ENCODE assay signal across 8 cellular contexts in the genomic region with DNA sequence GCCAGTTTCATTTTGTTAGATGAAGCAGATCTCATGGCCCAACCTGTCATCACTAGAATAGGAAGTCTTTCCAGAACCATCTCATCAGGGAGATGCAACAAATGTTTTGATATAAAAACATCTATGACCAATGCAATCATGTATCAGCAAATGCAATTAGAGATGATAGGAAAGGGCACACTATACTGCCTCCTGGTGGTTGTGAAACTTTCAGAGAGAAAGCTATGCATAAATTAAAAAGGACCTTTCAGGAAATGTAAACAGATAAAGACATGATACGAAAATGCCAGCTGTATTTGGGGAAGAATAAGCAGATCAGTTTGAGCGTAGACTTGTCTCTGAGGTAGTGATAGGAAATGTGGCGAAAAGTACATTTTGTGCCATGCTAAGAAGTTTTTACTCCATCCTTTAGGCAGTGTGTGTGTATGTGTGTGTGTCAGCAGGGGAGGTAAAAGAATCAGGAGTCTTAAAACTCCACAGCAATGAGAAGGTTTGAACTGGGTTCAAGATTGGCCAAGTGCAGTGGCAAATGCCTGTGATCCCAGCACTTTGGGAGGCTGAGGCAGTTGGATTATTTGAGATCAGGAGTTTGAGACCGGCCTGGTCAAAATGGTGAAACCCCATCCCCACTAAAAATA.
A peak's percentile ranks its signal among the peaks of the same experiment; 100 is the strongest.
DNase-seq lines count a peak whose midpoint lies in the region; ATAC-seq and TF ChIP-seq lines count a peak whose summit lies in the region.

No MANE protein-coding gene starts in this region.

- H2BK20ac ChIP-seq in H9 (ENCODE audit: low read depth, low read length, poor library complexity, severe bottlenecking): no peak overlapping the region

- H2BK15ac ChIP-seq in H9 (ENCODE audit: low read depth, low read length): no peak overlapping the region

- no peaks in the 10 kb centered on the region for H4K20me1 ChIP-seq in H9 (ENCODE audit: control insufficient read depth, insufficient read depth, insufficient read length)

- H3K27me3 Mint-ChIP-seq in H9 (ENCODE audit: low read depth): no peaks in the 10 kb centered on the region
- no peaks in the 10 kb centered on the region for H3K27me3 Mint-ChIP-seq in natural killer cell (ENCODE audit: low read depth in 2 of 2)

- no peak overlapping the region for H3K18ac ChIP-seq in H9 (ENCODE audit: insufficient read length, low read depth, low read length)

- H4K8ac ChIP-seq in H9 (replicated peaks; ENCODE audit: insufficient read length, low read depth, low read length): no peak overlapping the region

- H3K56ac ChIP-seq in H9 (ENCODE audit: insufficient read length, low read depth, low read length): no peak overlapping the region

- TF ChIP-seq CTCF in GM12872 (IDR thresholded peaks at IDR 0.05; ENCODE audit: insufficient read depth, low read depth, low read length) (peak; percentile 46; the same call in 2 of the 3 replicates), H9 (conservative IDR thresholded peaks at IDR 0.05) (peak; percentile 83), fibroblast of the aortic adventitia (IDR thresholded peaks at IDR 0.05; ENCODE audit: insufficient read depth, low read length) (peak; percentile 75), thoracic aorta (IDR thresholded peaks at IDR 0.05) (peak; percentile 26), natural killer cell (IDR thresholded peaks at IDR 0.05) (no peak)

- ATAC-seq in thoracic aorta (ENCODE audit: insufficient number of reproducible peaks, low FRiP score, low read depth) (no peak), natural killer cell (no peak)

- H2AK5ac ChIP-seq in H9 (ENCODE audit: insufficient read length, low read length): no peak overlapping the region

- H3K4me1 Mint-ChIP-seq in H9 (peaks cover 2 to 11% of the 10 kb centered on the region in 2 experiments), natural killer cell (no peaks in the 10 kb centered on the region)

- H3K27ac Mint-ChIP-seq in H9 (peak overlapping the region in 1 of 3 experiments; percentile 58; a peak in 2 of 7 replicates), natural killer cell (no peak overlapping the region)

- no peak overlapping the region for H3K4me2 ChIP-seq in H9 (ENCODE audit: insufficient read depth, insufficient read length, low read length)

- H3K79me1 ChIP-seq in H9 (ENCODE audit: insufficient read depth, low read depth, low read length, poor library complexity, severe bottlenecking): no peaks in the 10 kb centered on the region

- no peak overlapping the region for H3K4ac ChIP-seq in H9 (ENCODE audit: low read depth, low read length)

- H3K4me1 ChIP-seq in H9 (ENCODE audit: insufficient read depth, low read length) (no peaks in the 10 kb centered on the region), thoracic aorta (ENCODE audit: control insufficient read depth in 1 of 2, low read depth in 2 of 2) (no peaks in the 10 kb centered on the region)

- H4K91ac ChIP-seq in H9 (ENCODE audit: insufficient read length, low read depth, low read length): no peak overlapping the region

- H2BK5ac ChIP-seq in H9 (ENCODE audit: insufficient read length, low read length): no peak overlapping the region

- intact Hi-C loops in natural killer cell (cut with micrococcal nuclease): no loop called here

- peaks cover 0 to 2% of the 10 kb centered on the region in 2 experiments; a peak in 1 of 5 replicates for H3K9me3 Mint-ChIP-seq in H9
- peaks cover 2 to 3% of the 10 kb centered on the region in 2 donors for H3K9me3 Mint-ChIP-seq in natural killer cell

- DNase-seq in H9: no peak
- peak; percentile 71 for DNase-seq in NCI-H82 (lab: John Stamatoyannopoulos, UW)
- DNase-seq in fibroblast of the aortic adventitia (ENCODE audit: low read depth): peak; percentile 64
- DNase-seq in thoracic aorta (ENCODE audit: low spot score): no peak
- DNase-seq in natural killer cell: no peak
- no peak for DNase-seq in ureter (ENCODE audit: low spot score)
- no peak for DNase-seq in activated gamma-delta T cell treated with Interleukin-2 at 50 U/mL for 16 hours

- H3T11ph ChIP-seq in H9 (ENCODE audit: low read length): no peak overlapping the region

- H2BK120ac ChIP-seq in H9 (ENCODE audit: low read depth, low read length, poor library complexity, severe bottlenecking): no peak overlapping the region

- H3K27me3 ChIP-seq in H9 (ENCODE audit: insufficient read depth, low read length) (no peaks in the 10 kb centered on the region), thoracic aorta (replicated peaks; ENCODE audit: insufficient read depth) (no peaks in the 10 kb centered on the region)

- H2AFZ ChIP-seq in H9 (ENCODE audit: low read length): no peak overlapping the region

- H3K9me3 ChIP-seq in H9 (ENCODE audit: control insufficient read depth, low read depth, low read length): no peaks in the 10 kb centered on the region
- no peaks in the 10 kb centered on the region for H3K9me3 ChIP-seq in thoracic aorta

- H3K36me3 ChIP-seq in thoracic aorta: no peaks in the 10 kb centered on the region

- H3K14ac ChIP-seq in H9 (ENCODE audit: insufficient read depth, low read length): no peak overlapping the region

- WGBS in H9 (ENCODE audit: extremely low coverage, insufficient read length, low lambda C conversion rate): no CpG with 5 or more reads among the region's 4 CpGs

- no peaks in the 10 kb centered on the region for H3K36me3 Mint-ChIP-seq in H9 (ENCODE audit: insufficient read depth in 1 of 3, low read depth in 3 of 3)
- no peaks in the 10 kb centered on the region for H3K36me3 Mint-ChIP-seq in natural killer cell

- H3K4me3 ChIP-seq in fibroblast of the aortic adventitia (ENCODE audit: low read depth, low read length): no peak overlapping the region
- no peak overlapping the region for H3K4me3 ChIP-seq in thoracic aorta

- H3K23ac ChIP-seq in H9 (ENCODE audit: insufficient read length, low read depth, low read length): no peak overlapping the region

- H3K23me2 ChIP-seq in H9 (ENCODE audit: insufficient read length, low read depth, low read length, poor library complexity, severe bottlenecking): no peaks in the 10 kb centered on the region

- H3K27ac ChIP-seq in H9 (ENCODE audit: insufficient read length, low read depth, low read length) (no peak overlapping the region), thoracic aorta (no peak overlapping the region)

- H4K5ac ChIP-seq in H9 (ENCODE audit: insufficient read length, low read depth, low read length): no peak overlapping the region

- no peak overlapping the region for H3K4me3 Mint-ChIP-seq in H9
- no peak overlapping the region for H3K4me3 Mint-ChIP-seq in natural killer cell

- H3K9ac ChIP-seq in H9 (ENCODE audit: extremely low read depth, insufficient read length, low read length): no peak overlapping the region

- no peaks in the 10 kb centered on the region for H3K79me2 ChIP-seq in H9 (ENCODE audit: insufficient read depth, low read length)

- H2BK12ac ChIP-seq in H9 (ENCODE audit: insufficient read length, low read depth, low read length): no peak overlapping the region

Comparison
In these comparisons a context has a peak if more than half of its experiments do, and no peak if none do; other contexts are left out.
1. DNase-seq: peak in NCI-H82 (single experiment) and fibroblast of the aortic adventitia (single experiment); none in H9 (single experiment), thoracic aorta (single experiment), natural killer cell (single experiment), ureter (single experiment) and activated gamma-delta T cell treated with Interleukin-2 at 50 U/mL for 16 hours (single experiment).